8 cellular contexts compared by ENCODE assay signal in the genomic region with DNA sequence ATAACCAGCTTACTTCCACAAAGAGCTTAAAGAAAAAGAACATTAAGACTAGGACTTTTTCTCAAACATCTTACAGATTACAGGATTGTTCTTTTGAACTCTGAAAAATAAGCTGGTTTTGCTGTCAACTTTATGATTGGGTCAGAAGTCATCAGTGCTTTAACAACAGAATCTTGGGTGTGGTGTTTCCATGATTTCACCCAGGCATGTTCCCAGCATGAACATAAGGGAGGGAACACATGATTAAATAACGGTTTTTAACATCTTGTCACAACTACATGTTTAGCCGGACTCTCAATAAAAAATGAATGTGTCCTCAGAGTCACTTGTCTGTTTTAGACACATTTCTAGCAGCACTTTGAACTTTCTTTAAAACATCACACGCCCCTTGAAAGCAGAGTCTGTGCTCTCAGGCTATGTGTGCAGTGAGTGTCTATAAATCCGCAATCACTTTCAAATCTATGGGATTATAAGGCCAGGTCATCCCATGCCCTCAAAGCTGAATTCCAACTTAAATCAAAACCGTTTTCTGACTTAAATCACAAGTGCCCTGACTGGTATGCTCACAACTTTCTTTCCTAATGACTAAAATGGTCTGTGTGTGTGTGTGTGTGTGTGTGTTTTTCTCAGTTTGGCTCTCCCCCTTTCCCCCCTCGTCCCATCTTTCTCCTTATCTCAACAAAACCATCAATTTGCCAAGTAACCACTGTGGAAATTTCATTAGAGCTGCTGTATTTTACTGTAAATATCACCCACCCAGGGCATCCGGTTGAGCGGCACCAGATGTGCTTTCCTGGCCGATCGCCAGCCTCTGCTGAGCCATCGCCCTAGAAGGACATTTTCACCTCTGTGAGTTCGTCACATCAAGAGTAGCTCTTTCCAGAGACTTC.
DNase-seq lines count a peak whose midpoint lies in the region; ATAC-seq, FAIRE-seq and TF ChIP-seq lines count a peak whose summit lies in the region.

No MANE protein-coding gene starts in this region.

- ATAC-seq in GM21367 (IDR thresholded peaks at IDR 0.05; ENCODE audit: unreplicated experiment) (peak; percentile 70), IMR-90 (ENCODE audit: low read depth) (peak; percentile 14; the same call in 1 of the 2 replicates)

- H3K9me3 Mint-ChIP-seq in CD8-positive, alpha-beta memory T cell, result no peaks in the 10 kb centered on the region
- no peaks in the 10 kb centered on the region for H3K9me3 Mint-ChIP-seq in nephron progenitor cell

- no peak overlapping the region for H3K27ac ChIP-seq in CD8-positive, alpha-beta memory T cell (ENCODE audit: low read depth, low read length)
- no peak overlapping the region for H3K27ac ChIP-seq in IMR-90 (ENCODE audit: insufficient read depth, low read length)

- FAIRE-seq in bronchial epithelial cell (lab: Jason Lieb, UNC), result no peak

- no peak overlapping the region for H3K56ac ChIP-seq in IMR-90 (ENCODE audit: extremely low read depth, insufficient read depth, low read length)

- intact Hi-C loops in IMR-90 (cut with micrococcal nuclease), result no loop called here

- no peak overlapping the region for H3K4ac ChIP-seq in IMR-90 (ENCODE audit: low read depth, low read length)

- POLR2A ChIA-PET in CD8-positive, alpha-beta memory T cell (lab: Charles Lee), result interaction anchor here (0.6 kb wide), 1 partner anchor 290 kb away, joined by 6 read pairs; no protein-coding TSS in a partner anchor
- POLR2A ChIA-PET in IMR-90 (lab: Charles Lee; ENCODE audit: unreplicated experiment), result no interaction called here

- H3K27ac Mint-ChIP-seq in CD8-positive, alpha-beta memory T cell, result peak overlapping the region in 4 of 8 donors; percentile 10 to 85 (median 56)
- H3K27ac Mint-ChIP-seq in nephron progenitor cell, result peak overlapping the region; percentile 50

- H2AK5ac ChIP-seq in IMR-90 (ENCODE audit: low read depth, low read length), result no peak overlapping the region

- CTCF ChIA-PET in CD8-positive, alpha-beta memory T cell (lab: Charles Lee), result interaction anchor here (1.1 kb wide), 1 partner anchor 19 kb away, joined by 4 read pairs; no protein-coding TSS in a partner anchor
- CTCF ChIA-PET in IMR-90 (lab: Yijun Ruan, JAX), result interaction anchor here (0.6 kb wide), 1 partner anchor 213 kb away, joined by 3 read pairs; no protein-coding TSS in a partner anchor

- TF ChIP-seq CTCF in IMR-90 (conservative IDR thresholded peaks at IDR 0.05; ENCODE audit: low read depth, low read length), result no peak
- TF ChIP-seq CTCF in bronchial epithelial cell (IDR thresholded peaks at IDR 0.05; ENCODE audit: insufficient read depth, low read length, severe bottlenecking), result no peak
- no peak for TF ChIP-seq CTCF in nephron progenitor cell (IDR thresholded peaks at IDR 0.05)

- no peak overlapping the region for H2BK20ac ChIP-seq in IMR-90 (ENCODE audit: low read depth, low read length)

- H4K91ac ChIP-seq in IMR-90 (ENCODE audit: insufficient read depth, low read depth, low read length), result no peak overlapping the region

- no peaks in the 10 kb centered on the region for H3K36me3 Mint-ChIP-seq in CD8-positive, alpha-beta memory T cell
- no peaks in the 10 kb centered on the region for H3K36me3 Mint-ChIP-seq in nephron progenitor cell (ENCODE audit: low read depth)

- DNase-seq in CD8-positive, alpha-beta memory T cell, result peak in 4 of 5 donors; percentile 15 to 59 (median 34)
- DNase-seq in IMR-90 (peak; percentile 13), T-helper 2 cell (peak in 3 of 5 experiments; percentile 10 to 88 (median 18)), bronchial epithelial cell (ENCODE audit: low read depth) (peak; percentile 39), nephron progenitor cell (no peak), NCI-H2227 treated with DMSO at 0.1 percent for 48 hours (lab: John Stamatoyannopoulos, UW) (no peak), T1000 (lab: John Stamatoyannopoulos, UW) (no peak)

- H3K18ac ChIP-seq in IMR-90 (ENCODE audit: low read depth, low read length), result no peak overlapping the region

- no peak overlapping the region for H2AFZ ChIP-seq in IMR-90 (replicated peaks; ENCODE audit: low read length, poor library complexity)

- H2BK5ac ChIP-seq in IMR-90 (ENCODE audit: low read depth, low read length, poor library complexity, severe bottlenecking), result no peak overlapping the region

- BruUV-seq in IMR-90 (replicated peaks; lab: Mats Ljungman, UMichigan), result no TSS peak

- H3K4me1 ChIP-seq in CD8-positive, alpha-beta memory T cell (ENCODE audit: insufficient read depth, low read length), result peaks cover 13% of the 10 kb centered on the region
- H3K4me1 ChIP-seq in IMR-90 (ENCODE audit: control insufficient read depth, insufficient read depth, low read length), result peaks cover 2% of the 10 kb centered on the region; the same call in 1 of the 2 replicates

- H3K4me1 Mint-ChIP-seq in CD8-positive, alpha-beta memory T cell, result peaks cover 13 to 21% (median 20%) of the 10 kb centered on the region in 3 donors
- peaks cover 5% of the 10 kb centered on the region for H3K4me1 Mint-ChIP-seq in nephron progenitor cell

- 17% methylated on average over 1 of the region's 12 CpGs; no CpG with 5 or more reads in 1 of the 2 experiments for WGBS in IMR-90 (ENCODE audit: extremely low coverage in 2 of 2, insufficient read length in 1 of 2), 2 experiments

- H3K23ac ChIP-seq in IMR-90 (ENCODE audit: low read depth, low read length), result no peak overlapping the region

- H4K20me1 ChIP-seq in IMR-90 (ENCODE audit: insufficient read depth, low read length), result no peaks in the 10 kb centered on the region

- 0 out of 2 replicates have a peak overlapping the region, but pooled peaks have one; percentile 36 for H3K4me2 ChIP-seq in IMR-90 (ENCODE audit: low read depth, low read length)

- no peak overlapping the region for H4K5ac ChIP-seq in IMR-90 (ENCODE audit: low read depth, low read length)

- dilution Hi-C loops in IMR-90 (cut with HindIII; ENCODE audit: low sequenced_read_pairs, unreplicated experiment), result no loop called here

- H2BK15ac ChIP-seq in IMR-90 (ENCODE audit: low read depth, low read length), result no peak overlapping the region

- peak overlapping the region in 5 of 7 donors; percentile 7 to 72 (median 29) for H3K4me3 Mint-ChIP-seq in CD8-positive, alpha-beta memory T cell
- H3K4me3 Mint-ChIP-seq in nephron progenitor cell, result no peak overlapping the region

- H3K27me3 ChIP-seq in CD8-positive, alpha-beta memory T cell (ENCODE audit: insufficient read depth, low read length, poor library complexity, severe bottlenecking), result no peaks in the 10 kb centered on the region
- H3K27me3 ChIP-seq in IMR-90 (ENCODE audit: control insufficient read depth, insufficient read depth, low read length), result peaks cover 19% of the 10 kb centered on the region
- no peaks in the 10 kb centered on the region for H3K27me3 ChIP-seq in bronchial epithelial cell (ENCODE audit: control insufficient read depth, insufficient read depth, low read length)

- TF ChIP-seq POLR2A in IMR-90 (IDR thresholded peaks at IDR 0.05; ENCODE audit: low read depth, low read length), result no peak

- no peaks in the 10 kb centered on the region for H3K9me3 ChIP-seq in CD8-positive, alpha-beta memory T cell (ENCODE audit: low read length)
- H3K9me3 ChIP-seq in IMR-90 (ENCODE audit: control insufficient read depth, insufficient read depth, low read length), result no peaks in the 10 kb centered on the region

- no peak overlapping the region for H3K4me3 ChIP-seq in CD8-positive, alpha-beta memory T cell (ENCODE audit: low read length)
- H3K4me3 ChIP-seq in IMR-90 (ENCODE audit: insufficient read depth, low read depth, low read length) (no peak overlapping the region), bronchial epithelial cell (ENCODE audit: low read depth, low read length) (no peak overlapping the region)

- H2AK9ac ChIP-seq in IMR-90 (replicated peaks; ENCODE audit: low read depth, low read length, poor library complexity), result no peak overlapping the region

- in situ Hi-C loops in IMR-90 (cut with MboI; ENCODE audit: low sequenced_read_pairs), result no loop called here

- H3K36me3 ChIP-seq in CD8-positive, alpha-beta memory T cell (ENCODE audit: insufficient read depth, low read length), result no peaks in the 10 kb centered on the region
- H3K36me3 ChIP-seq in IMR-90 (ENCODE audit: control insufficient read depth, insufficient read depth, low read length) (no peaks in the 10 kb centered on the region), bronchial epithelial cell (ENCODE audit: control insufficient read depth, insufficient read depth, low read length) (no peaks in the 10 kb centered on the region)

- H3K9ac ChIP-seq in IMR-90 (ENCODE audit: low read depth, low read length), result no peak overlapping the region

- no peak overlapping the region for H3K14ac ChIP-seq in IMR-90 (replicated peaks; ENCODE audit: low read depth, low read length)

- no peaks in the 10 kb centered on the region for H3K79me1 ChIP-seq in IMR-90 (ENCODE audit: low read depth in 1 of 2, low read length in 2 of 2)

- H4K8ac ChIP-seq in IMR-90 (ENCODE audit: low read depth in 2 of 2, low read length in 2 of 2), result no peak overlapping the region

- H3K27me3 Mint-ChIP-seq in CD8-positive, alpha-beta memory T cell, result peaks cover 0 to 8% of the 10 kb centered on the region in 2 donors
- peaks cover under 1% of the 10 kb centered on the region for H3K27me3 Mint-ChIP-seq in nephron progenitor cell (ENCODE audit: low read depth, poor library complexity)

- H3K9me1 ChIP-seq in IMR-90 (ENCODE audit: insufficient read depth, low read length), result no peaks in the 10 kb centered on the region

- H2BK120ac ChIP-seq in IMR-90 (ENCODE audit: low read depth, low read length), result no peak overlapping the region

- no peak for TF ChIP-seq RAD21 in IMR-90 (IDR thresholded peaks at IDR 0.05; ENCODE audit: low read length)

TF ChIP-seq in IMR-90, 13 proteins besides CTCF, POLR2A, EP300 and RAD21 (continues in another document):
- TF ChIP-seq, protein P1, sequence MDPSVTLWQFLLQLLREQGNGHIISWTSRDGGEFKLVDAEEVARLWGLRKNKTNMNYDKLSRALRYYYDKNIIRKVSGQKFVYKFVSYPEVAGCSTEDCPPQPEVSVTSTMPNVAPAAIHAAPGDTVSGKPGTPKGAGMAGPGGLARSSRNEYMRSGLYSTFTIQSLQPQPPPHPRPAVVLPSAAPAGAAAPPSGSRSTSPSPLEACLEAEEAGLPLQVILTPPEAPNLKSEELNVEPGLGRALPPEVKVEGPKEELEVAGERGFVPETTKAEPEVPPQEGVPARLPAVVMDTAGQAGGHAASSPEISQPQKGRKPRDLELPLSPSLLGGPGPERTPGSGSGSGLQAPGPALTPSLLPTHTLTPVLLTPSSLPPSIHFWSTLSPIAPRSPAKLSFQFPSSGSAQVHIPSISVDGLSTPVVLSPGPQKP (IDR thresholded peaks at IDR 0.05; ENCODE audit: borderline replicate concordance, low read depth, low read length), result no peak
- TF ChIP-seq BHLHE40 (IDR thresholded peaks at IDR 0.05; ENCODE audit: low read depth, low read length) (no peak), RCOR1 (IDR thresholded peaks at IDR 0.05; ENCODE audit: insufficient replicate concordance, low read length) (no peak)
- TF ChIP-seq, protein P2, sequence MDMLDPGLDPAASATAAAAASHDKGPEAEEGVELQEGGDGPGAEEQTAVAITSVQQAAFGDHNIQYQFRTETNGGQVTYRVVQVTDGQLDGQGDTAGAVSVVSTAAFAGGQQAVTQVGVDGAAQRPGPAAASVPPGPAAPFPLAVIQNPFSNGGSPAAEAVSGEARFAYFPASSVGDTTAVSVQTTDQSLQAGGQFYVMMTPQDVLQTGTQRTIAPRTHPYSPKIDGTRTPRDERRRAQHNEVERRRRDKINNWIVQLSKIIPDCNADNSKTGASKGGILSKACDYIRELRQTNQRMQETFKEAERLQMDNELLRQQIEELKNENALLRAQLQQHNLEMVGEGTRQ (IDR thresholded peaks at IDR 0.05; ENCODE audit: low read depth, low read length), result no peak

Comparison
In these comparisons a context has a peak if more than half of its experiments do, and no peak if none do; other contexts are left out.
1. DNase-seq: peak in CD8-positive, alpha-beta memory T cell (4 of 5), IMR-90 (single experiment), T-helper 2 cell (3 of 5) and bronchial epithelial cell (single experiment); none in nephron progenitor cell (single experiment), NCI-H2227 treated with DMSO at 0.1 percent for 48 hours (single experiment) and T1000 (single experiment).